8 cellular contexts compared by ENCODE assay signal in genomic region chr11:9664276-9665171, GRCh38. TPM values are rescaled to one million over a fixed set of nuclear protein-coding genes. Genes with fewer than 3 reads are reported as not detected.
DNase-seq lines count a peak whose midpoint lies in the region; ATAC-seq, FAIRE-seq and TF ChIP-seq lines count a peak whose summit lies in the region.

No MANE protein-coding gene starts in this region.

- peak overlapping the region; percentile 90 for H3K4me3 ChIP-seq in AG04449 (ENCODE audit: low read depth, low read length)
- H3K4me3 ChIP-seq in pancreas, result peak overlapping the region; percentile 82 to 95 (median 88)

- POLR2A ChIA-PET in AG04449 (lab: Yijun Ruan, JAX), result interaction anchor here (0.8 to 1.5 kb wide), 2 partner anchors 51 to 92 kb away, joined by 3 to 4 read pairs; no protein-coding TSS in a partner anchor

- 3% methylated on average over 42 to 43 of the region's 43 CpGs for WGBS in pancreas, 2 donors

- intact Hi-C loops in pancreas (cut with DNase I), result no loop called here

- FAIRE-seq in pancreas (lab: Jason Lieb, UNC), result no peak

- TF ChIP-seq CTCF in AG04449 (IDR thresholded peaks at IDR 0.05; ENCODE audit: insufficient read depth, low read length, missing control alignments) (no peak), GM13976 (IDR thresholded peaks at IDR 0.05; ENCODE audit: borderline replicate concordance, control extremely low read depth, extremely low read depth, insufficient read depth, missing control alignments) (no peak), pancreas (IDR thresholded peaks at IDR 0.05) (no peak)

- CTCF ChIA-PET in AG04449 (lab: Yijun Ruan, JAX), result interaction anchor here (0.7 to 1.4 kb wide), 7 partner anchors 13 to 51 kb away, joined by 3 to 6 read pairs (median 3); no protein-coding TSS in a partner anchor

- no peak for DNase-seq in AG04449 (ENCODE audit: low read depth, low spot score)
- peak; percentile 40 for DNase-seq in GM13976 (ENCODE audit: low spot score)
- DNase-seq in NCI-H2227 treated with DMSO at 0.1 percent for 48 hours (lab: John Stamatoyannopoulos, UW), result peak; percentile 15
- DNase-seq in activated T-helper 9 cell treated with anti-CD3 and anti-CD28 coated beads, Interleukin-2, amount 50 U/mL, for 16 hours (ENCODE audit: low read depth), result peak; percentile 1
- DNase-seq in glomerular visceral epithelial cell (ENCODE audit: extremely low spot score), result peak; percentile 32
- peak; percentile 22 to 77 (median 48) for DNase-seq in pancreas
- no peak for DNase-seq in KG1 (lab: John Stamatoyannopoulos, UW)

- no peaks in the 10 kb centered on the region for H3K36me3 ChIP-seq in pancreas

- H3K27me3 ChIP-seq in pancreas, result no peaks in the 10 kb centered on the region

- in situ Hi-C loops in GM13976 (cut with MboI; ENCODE audit: low sequenced_read_pairs, unreplicated experiment), result no loop called here

- H3K27ac ChIP-seq in pancreas, result peak overlapping the region; percentile 73 to 86 (median 80)

- H3K4me1 ChIP-seq in pancreas, result no peaks in the 10 kb centered on the region

- ATAC-seq in HG02763 (IDR thresholded peaks at IDR 0.05; ENCODE audit: unreplicated experiment) (peak; percentile 33), pancreas (peak; percentile 71 to 77 (median 74))

- H3K9me3 ChIP-seq in pancreas, result no peaks in the 10 kb centered on the region

RNA-seq across cellular contexts. Expression of gene SWAP70, which starts 0.6 kb away (rescaled TPM):
- 10 to 100 TPM in 4 of 6 donors, 1 to 10 TPM in 2; 9.2 to 22.3 (median 11.9) TPM for total RNA-seq in pancreas
- polyA plus RNA-seq in pancreas, result 1 to 10 TPM; 4.8 to 8.3 TPM

Comparison
In these comparisons a context has a peak if more than half of its experiments do, and no peak if none do; other contexts are left out.
1. DNase-seq: peak in GM13976 (single experiment), NCI-H2227 treated with DMSO at 0.1 percent for 48 hours (single experiment), activated T-helper 9 cell treated with anti-CD3 and anti-CD28 coated beads, Interleukin-2, amount 50 U/mL, for 16 hours (single experiment), glomerular visceral epithelial cell (single experiment) and pancreas (6 of 6); none in AG04449 (single experiment) and KG1 (single experiment).